1 cellular context compared by ENCODE assay signal in the genomic region with DNA sequence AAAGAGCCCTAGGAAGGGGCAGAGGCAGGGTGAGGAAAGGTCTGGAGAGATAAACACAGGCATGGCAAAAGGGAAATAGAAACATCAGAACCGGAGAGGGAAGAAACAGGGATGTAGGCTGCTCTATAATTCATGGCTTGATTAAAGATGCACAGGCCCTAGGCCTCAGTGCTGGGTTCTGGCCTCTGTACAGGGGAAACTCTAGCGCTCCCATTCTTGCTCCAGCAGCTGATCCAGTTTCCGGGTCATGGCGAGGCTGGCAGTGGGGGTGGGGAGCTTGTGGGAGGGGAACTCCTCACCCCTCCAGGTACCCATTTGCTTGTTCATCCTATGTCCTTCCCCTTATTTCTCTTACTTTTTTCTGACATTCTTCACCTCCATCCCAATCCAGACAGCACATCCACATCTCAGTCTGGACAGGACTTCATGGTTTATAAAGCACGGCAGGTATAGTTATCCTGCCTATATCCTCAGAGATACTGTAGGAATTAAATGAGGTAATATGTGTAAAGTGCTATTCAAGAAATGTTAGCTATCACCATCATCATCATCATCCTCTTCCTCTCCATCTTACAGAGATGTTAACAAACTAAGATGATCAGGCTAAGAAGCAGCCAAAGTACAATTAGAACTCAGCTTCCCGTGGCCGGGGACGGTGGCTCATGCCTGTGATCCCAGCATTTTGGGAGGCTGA.
TF ChIP-seq lines count a peak whose summit lies in the region.

No MANE protein-coding gene starts in this region.

TF ChIP-seq in HCT116, 20 proteins besides CTCF, POLR2A, EP300 and RAD21 (continued from another document):
- TF ChIP-seq, protein P1, sequence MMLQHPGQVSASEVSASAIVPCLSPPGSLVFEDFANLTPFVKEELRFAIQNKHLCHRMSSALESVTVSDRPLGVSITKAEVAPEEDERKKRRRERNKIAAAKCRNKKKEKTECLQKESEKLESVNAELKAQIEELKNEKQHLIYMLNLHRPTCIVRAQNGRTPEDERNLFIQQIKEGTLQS (IDR thresholded peaks at IDR 0.05): no peak
- TF ChIP-seq POLR2AphosphoS5 (IDR thresholded peaks at IDR 0.05; ENCODE audit: low read depth, low read length): peak; percentile 2; the same call in 1 of the 2 replicates
